8 cellular contexts compared by ENCODE assay signal in the genomic region with DNA sequence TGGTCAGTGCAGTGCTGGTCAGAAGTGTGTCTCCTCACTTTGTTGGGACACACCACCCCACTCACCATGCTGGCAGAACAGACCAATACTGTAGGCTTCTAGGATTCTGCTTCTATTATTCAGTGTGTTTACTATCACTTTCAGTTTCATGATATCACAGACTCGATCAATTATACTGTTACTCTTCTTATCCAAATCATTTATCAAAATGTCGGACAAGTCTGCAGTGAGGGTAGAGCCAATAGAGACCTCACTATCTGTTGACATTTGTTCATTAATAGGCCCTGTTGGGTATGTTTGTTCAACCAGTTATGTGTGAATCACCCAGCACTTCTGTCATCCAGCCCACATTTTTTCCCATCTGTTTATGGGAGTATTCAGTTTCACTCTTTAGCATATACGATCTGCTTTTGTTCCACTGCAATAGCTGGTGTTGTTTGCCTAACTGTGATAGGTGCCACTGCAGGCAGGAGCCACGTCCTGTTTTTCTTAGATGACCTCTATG.
DNase-seq lines count a peak whose midpoint lies in the region; ATAC-seq, FAIRE-seq and TF ChIP-seq lines count a peak whose summit lies in the region.

No MANE protein-coding gene starts in this region.

- FAIRE-seq in astrocyte (lab: Jason Lieb, UNC), result peak; percentile 85

- H3K27ac ChIP-seq in astrocyte (ENCODE audit: low read depth, low read length), result no peak overlapping the region

- no peaks in the 10 kb centered on the region for H3K79me2 ChIP-seq in astrocyte (ENCODE audit: insufficient read depth, low read length)

- peaks cover 4% of the 10 kb centered on the region for H3K9me3 Mint-ChIP-seq in astrocyte (ENCODE audit: unreplicated experiment)
- H3K9me3 Mint-ChIP-seq in memory B cell, result peaks cover 10% of the 10 kb centered on the region

- no peaks in the 10 kb centered on the region for H3K9me3 ChIP-seq in astrocyte (ENCODE audit: insufficient read depth, low read depth, low read length)

- no peaks in the 10 kb centered on the region for H3K36me3 Mint-ChIP-seq in astrocyte (ENCODE audit: low read depth, unreplicated experiment)
- H3K36me3 Mint-ChIP-seq in memory B cell, result peaks cover 6% of the 10 kb centered on the region

- H3K27me3 Mint-ChIP-seq in astrocyte (ENCODE audit: low read depth, unreplicated experiment), result peaks cover 3% of the 10 kb centered on the region
- no peaks in the 10 kb centered on the region for H3K27me3 Mint-ChIP-seq in memory B cell

- no peak overlapping the region for H3K4me3 ChIP-seq in astrocyte (ENCODE audit: insufficient read depth, low read depth, low read length)

- H3K4me1 ChIP-seq in astrocyte (ENCODE audit: insufficient read depth, low read length), result no peaks in the 10 kb centered on the region

- no peak overlapping the region for H3K4me3 Mint-ChIP-seq in astrocyte (ENCODE audit: unreplicated experiment)
- H3K4me3 Mint-ChIP-seq in memory B cell, result peak overlapping the region; percentile 39

- H3K27ac Mint-ChIP-seq in astrocyte (ENCODE audit: unreplicated experiment), result no peak overlapping the region
- H3K27ac Mint-ChIP-seq in memory B cell, result peak overlapping the region; percentile 66

- H3K4me1 Mint-ChIP-seq in astrocyte (ENCODE audit: low read depth, unreplicated experiment) (peaks cover 4% of the 10 kb centered on the region), memory B cell (peaks cover 18% of the 10 kb centered on the region)

- H3K9ac ChIP-seq in astrocyte (ENCODE audit: low read length), result no peak overlapping the region

- no peaks in the 10 kb centered on the region for H4K20me1 ChIP-seq in astrocyte (ENCODE audit: insufficient read depth, low read length)

- H2AFZ ChIP-seq in astrocyte (ENCODE audit: low read depth, low read length), result no peak overlapping the region

- H3K4me2 ChIP-seq in astrocyte (ENCODE audit: low read length), result peak overlapping the region; percentile 68

- no peak for ATAC-seq in memory B cell (ENCODE audit: low read depth)
- ATAC-seq in GM19324 (IDR thresholded peaks at IDR 0.05; ENCODE audit: low FRiP score, unreplicated experiment), result no peak

- no peaks in the 10 kb centered on the region for H3K27me3 ChIP-seq in astrocyte (ENCODE audit: insufficient read depth, low read length)

- TF ChIP-seq CTCF in astrocyte (IDR thresholded peaks at IDR 0.05; ENCODE audit: insufficient read depth, low read depth, low read length), result no peak

- H3K36me3 ChIP-seq in astrocyte (ENCODE audit: insufficient read depth, low read length), result no peaks in the 10 kb centered on the region

- peak; percentile 96 for DNase-seq in DMS53 treated with DMSO at 0.1 percent for 48 hours (lab: John Stamatoyannopoulos, UW; ENCODE audit: unreplicated experiment)
- DNase-seq in NCI-H2081 treated with DMSO at 0.1 percent for 48 hours (lab: John Stamatoyannopoulos, UW), result peak; percentile 3
- peak; percentile 75 for DNase-seq in astrocyte (ENCODE audit: low read depth)
- DNase-seq in memory B cell (ENCODE audit: low spot score in 2 of 2), result no peak
- DNase-seq in NCI-H226, result no peak
- DNase-seq in ecto neural progenitor cell (ENCODE audit: low spot score), result no peak
- DNase-seq in ureter (ENCODE audit: low spot score), result no peak

Comparison
In these comparisons a context has a peak if more than half of its experiments do, and no peak if none do; other contexts are left out.
1. DNase-seq: peak in DMS53 treated with DMSO at 0.1 percent for 48 hours (single experiment), NCI-H2081 treated with DMSO at 0.1 percent for 48 hours (single experiment) and astrocyte (single experiment); none in memory B cell (0 of 2), NCI-H226 (single experiment), ecto neural progenitor cell (single experiment) and ureter (single experiment).